ENCODE assay signal across 26 cellular contexts in the genomic region with DNA sequence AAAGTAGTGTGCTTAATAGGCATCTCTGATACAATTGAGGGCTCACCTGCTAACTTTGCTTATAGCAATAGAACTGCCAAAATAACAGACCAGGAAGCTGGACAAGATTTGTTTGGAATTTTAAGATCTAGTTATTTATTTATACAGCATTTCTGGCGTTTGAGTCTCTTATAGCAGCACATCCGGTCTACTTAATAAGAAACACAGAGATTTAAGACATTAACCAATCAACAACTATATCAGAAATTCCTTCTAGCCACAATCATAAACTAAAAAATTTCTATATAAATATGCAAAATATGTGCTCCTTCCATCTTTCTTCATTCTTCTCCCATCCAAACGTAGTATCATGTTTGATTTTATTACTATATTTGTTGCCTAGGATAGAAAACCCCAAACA. TPM values are rescaled to one million over a fixed set of nuclear protein-coding genes. Genes with fewer than 3 reads are reported as not detected.
"Had no signal": no experiment of that assay in that cellular context is flagged by ENCODE, and none has a peak within 500 bp of the region (broad histone marks: within the 10 kb centered on the region; RNA-seq: fewer than 3 reads in every experiment).

No MANE protein-coding gene starts in this region.

- H3K9me3 ChIP-seq: SJSA1, SK-N-SH had no signal

- ATAC-seq: T-cell had no signal

- DNase-seq: KBM-7, MV-4-11, NCI-H1048, NCI-H1105, NCI-H1417 treated with DMSO at 0.1 percent for 48 hours, NCI-H146, NCI-H187, NCI-H2029, NCI-H2081 treated with DMSO at 0.1 percent for 48 hours, NCI-H2171, NCI-H226, NCI-H446, NCI-H510A, NCI-H524 treated with DMSO at 0.1 percent for 48 hours, NCI-H69, NCI-H774, Right ventricle myocardium superior, RPMI8226, SIG-M5, SK-N-SH, SW 1271, T-cell had no signal

- H3K4me3 ChIP-seq: SJSA1 had no signal

- H3K27ac ChIP-seq: SJSA1 had no signal

RNA-seq across cellular contexts. Expression of gene RTN1, which starts 2.6 kb away (rescaled TPM):
- total RNA-seq: HT-29 had no signal

RNA-seq across cellular contexts. Expression of gene LRRC9, which starts 51.9 kb away (rescaled TPM):
- total RNA-seq: HT-29, LHCN-M2, MCF 10A, Right ventricle myocardium superior, SJSA1, T-cell had no signal
- polyA plus RNA-seq: SK-N-SH had no signal
